ENCODE assay signal across 1 cellular context in the genomic region with DNA sequence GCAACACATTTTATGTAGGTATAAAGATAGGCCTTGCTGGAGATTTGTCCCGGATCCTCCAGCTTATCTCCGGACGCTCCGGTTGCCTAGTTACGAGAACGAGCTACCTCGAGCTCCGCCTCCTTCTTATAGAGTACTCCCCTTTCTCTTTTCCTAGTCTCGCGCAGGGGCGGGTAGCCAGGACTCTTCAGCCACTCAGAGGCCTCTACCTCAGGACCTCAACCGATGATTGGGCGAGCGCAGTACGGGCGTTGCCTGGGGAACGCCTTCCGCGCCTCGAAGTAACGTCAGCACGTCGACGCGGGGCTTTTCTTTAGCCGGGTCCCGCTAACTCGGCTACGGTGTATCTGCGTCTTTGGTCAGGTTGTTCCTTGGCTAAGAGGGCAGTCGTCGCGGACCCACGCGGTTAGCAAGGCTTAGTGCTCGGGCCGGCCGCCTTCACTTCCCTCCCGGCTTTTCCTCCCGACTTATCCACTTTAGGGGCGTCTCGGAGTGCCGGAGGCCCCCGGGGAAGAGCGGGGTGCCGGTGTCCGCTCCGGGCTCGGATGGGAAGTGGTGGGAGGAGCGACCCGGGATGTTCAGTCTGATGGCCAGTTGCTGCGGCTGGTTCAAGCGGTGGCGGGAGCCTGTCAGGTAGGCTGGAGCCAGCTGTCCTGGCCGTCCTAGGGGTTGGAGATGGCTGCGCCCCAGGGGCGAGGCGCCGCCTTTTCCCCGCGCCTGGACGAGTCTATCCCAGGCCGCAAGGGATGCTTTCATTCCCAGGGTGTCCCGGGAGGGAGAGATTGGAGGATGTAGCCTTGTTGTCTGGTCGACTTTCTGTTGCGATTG.
TF ChIP-seq lines count a peak whose summit lies in the region.

Gene ARL13B (plus strand): TSS at position 306 of the 828 bp plus-strand sequence. CDS start 269 bp downstream, at position 575.

TF ChIP-seq in liver, 16 proteins besides CTCF, POLR2A, EP300 and RAD21 (continued from another document):
- TF ChIP-seq EGR1 (IDR thresholded peaks at IDR 0.05; ENCODE audit: low read depth in 2 of 2): no peak
- TF ChIP-seq TAF1 (conservative IDR thresholded peaks at IDR 0.05): peak; percentile 0
- no peak for TF ChIP-seq HNF4G (IDR thresholded peaks at IDR 0.05)
TF ChIP-seq in liver: peak in this region for 9.
